ENCODE assay signal across 8 cellular contexts in genomic region chr10:21495002-21495685, GRCh38. TPM values are rescaled to one million over a fixed set of nuclear protein-coding genes. Genes with fewer than 3 reads are reported as not detected.
DNase-seq lines count a peak whose midpoint lies in the region; ATAC-seq and TF ChIP-seq lines count a peak whose summit lies in the region.

No MANE protein-coding gene starts in this region.

- H3K4me1 ChIP-seq in OCI-LY7 (ENCODE audit: insufficient read depth, low read length, poor library complexity, severe bottlenecking), result peaks cover 13% of the 10 kb centered on the region
- H3K4me1 ChIP-seq in esophagus muscularis mucosa, result peaks cover 13 to 37% (median 34%) of the 10 kb centered on the region in 4 donors

- H3K79me2 ChIP-seq in OCI-LY7 (ENCODE audit: insufficient read depth, low read depth, low read length), result no peaks in the 10 kb centered on the region

- TF ChIP-seq POLR2A in esophagus muscularis mucosa (IDR thresholded peaks at IDR 0.05; ENCODE audit: low read depth), result no peak

- DNase-seq in NCI-H748 (lab: John Stamatoyannopoulos, UW; ENCODE audit: unreplicated experiment) (peak; percentile 34), NCI-H748 treated with DMSO at 0.1 percent for 48 hours (lab: John Stamatoyannopoulos, UW) (no peak), OCI-LY7 (ENCODE audit: low spot score) (peak; percentile 5), esophagus muscularis mucosa (ENCODE audit: extremely low spot score) (no peak), osteocyte (ENCODE audit: extremely low spot score, unreplicated experiment) (peak; percentile 75), Ammon's horn (ENCODE audit: low spot score) (no peak), GM03348 (ENCODE audit: low spot score) (no peak)

- H3K36me3 Mint-ChIP-seq in osteocyte (ENCODE audit: unreplicated experiment), result no peaks in the 10 kb centered on the region

- peaks cover 5% of the 10 kb centered on the region for H3K27me3 Mint-ChIP-seq in osteocyte (ENCODE audit: unreplicated experiment)

- no peak overlapping the region for H3K27ac ChIP-seq in OCI-LY7 (ENCODE audit: low read depth, low read length, poor library complexity, severe bottlenecking)
- peak overlapping the region; percentile 70 to 80 (median 76) for H3K27ac ChIP-seq in esophagus muscularis mucosa (replicated peaks in 1 of 4)

- no peaks in the 10 kb centered on the region for H3K9me3 ChIP-seq in OCI-LY7 (ENCODE audit: low read length)
- H3K9me3 ChIP-seq in esophagus muscularis mucosa, result no peaks in the 10 kb centered on the region

- TF ChIP-seq CTCF in OCI-LY7 (conservative IDR thresholded peaks at IDR 0.05; ENCODE audit: low read length), result no peak
- no peak for TF ChIP-seq CTCF in esophagus muscularis mucosa (IDR thresholded peaks at IDR 0.05)
- peak; percentile 39 for TF ChIP-seq CTCF in osteocyte (IDR thresholded peaks at IDR 0.05)

- peak overlapping the region; percentile 94; the same call in 1 of the 2 replicates for H2AFZ ChIP-seq in OCI-LY7 (ENCODE audit: low read length)

- H3K4me2 ChIP-seq in OCI-LY7 (ENCODE audit: low read length), result peak overlapping the region; percentile 85

- WGBS in esophagus muscularis mucosa, result under 1% methylated on average over 35 of the region's 35 CpGs

- H3K9me3 Mint-ChIP-seq in osteocyte (ENCODE audit: unreplicated experiment), result no peaks in the 10 kb centered on the region

- no peaks in the 10 kb centered on the region for H3K36me3 ChIP-seq in OCI-LY7 (ENCODE audit: insufficient read depth, low read length)
- H3K36me3 ChIP-seq in esophagus muscularis mucosa, result no peaks in the 10 kb centered on the region

- no peaks in the 10 kb centered on the region for H4K20me1 ChIP-seq in OCI-LY7 (ENCODE audit: insufficient read depth, low read length)

- peak overlapping the region; percentile 80 for H3K27ac Mint-ChIP-seq in osteocyte (ENCODE audit: unreplicated experiment)

- BruUV-seq in OCI-LY7 (replicated peaks; lab: Mats Ljungman, UMichigan), result no TSS peak

- peaks cover 20% of the 10 kb centered on the region for H3K4me1 Mint-ChIP-seq in osteocyte (ENCODE audit: unreplicated experiment)

- no peak for TF ChIP-seq EP300 in esophagus muscularis mucosa (IDR thresholded peaks at IDR 0.05)

- POLR2A ChIA-PET in OCI-LY7 (lab: Charles Lee), result no interaction called here

- intact Hi-C loops in OCI-LY7 (cut with micrococcal nuclease; ENCODE audit: unreplicated experiment) (loop anchor here (1.0 to 10.0 kb wide), 6 partner anchors 218 to 1492 kb away; no protein-coding TSS in a partner anchor), esophagus muscularis mucosa (cut with DNase I) (loop anchor here (1.0 to 10.0 kb wide), 6 partner anchors 160 to 1490 kb away; partner anchors contain the start of gene DNAJC1)

- H3K4me3 ChIP-seq in OCI-LY7 (ENCODE audit: low read depth, low read length, poor library complexity, severe bottlenecking) (peak overlapping the region; percentile 77), esophagus muscularis mucosa (peak overlapping the region; percentile 74 to 85 (median 76))

- no peak for ATAC-seq in GM18873 (IDR thresholded peaks at IDR 0.05; ENCODE audit: low FRiP score, unreplicated experiment)

- H3K27me3 ChIP-seq in esophagus muscularis mucosa, result no peaks in the 10 kb centered on the region

- no peaks in the 10 kb centered on the region for H3K9me2 ChIP-seq in OCI-LY7 (ENCODE audit: insufficient read depth, low read length)

- peak overlapping the region; percentile 84 for H3K4me3 Mint-ChIP-seq in osteocyte (ENCODE audit: unreplicated experiment)

- CTCF ChIA-PET in OCI-LY7 (lab: Charles Lee; ENCODE audit: unreplicated experiment), result interaction anchor here (1.0 kb wide), 1 partner anchor 23 kb away, joined by 3 read pairs; no protein-coding TSS in a partner anchor

RNA-seq across cellular contexts. Expression of gene SKIDA1, which starts 30.3 kb away (rescaled TPM):
- total RNA-seq in OCI-LY7 (2014; rRNA removed; shearing (Covaris generic)), result not detected in 2 replicates
- 0.06 TPM in 1 of 2 replicates, not detected in the other for total RNA-seq in OCI-LY7 (2022)
- 1 to 10 TPM in 3 of 4 donors, under 1 TPM in 1; 0.50 to 2.9 (median 1.2) TPM for total RNA-seq in esophagus muscularis mucosa
- total RNA-seq in osteocyte, result 4.3 and 4.9 TPM in 2 replicates

RNA-seq across cellular contexts. Expression of gene MLLT10, which starts 38.9 kb away (rescaled TPM):
- total RNA-seq in OCI-LY7 (2014; rRNA removed; shearing (Covaris generic)), result 50.4 and 68.4 TPM in 2 replicates
- total RNA-seq in OCI-LY7 (2022) (67.3 and 74.0 TPM in 2 replicates), esophagus muscularis mucosa (10 to 100 TPM; 23.5 to 39.7 (median 30.2) TPM), osteocyte (43.9 and 56.5 TPM in 2 replicates)

Comparison
In these comparisons a context has a peak if more than half of its experiments do, and no peak if none do; other contexts are left out.
1. DNase-seq: peak in NCI-H748 (single experiment), OCI-LY7 (single experiment) and osteocyte (single experiment); none in NCI-H748 treated with DMSO at 0.1 percent for 48 hours (single experiment), esophagus muscularis mucosa (single experiment), Ammon's horn (single experiment) and GM03348 (single experiment).